In genomic region chr17:60525624-60526514, GRCh38 we compare ENCODE assay signal across 1 cellular context.
TF ChIP-seq lines count a peak whose summit lies in the region.

Gene APPBP2, minus strand, starts transcription at chr17:60526242. Its CDS starts 311 bp downstream, at chr17:60525931.

TF ChIP-seq in HepG2, 621 proteins besides CTCF, POLR2A, EP300 and RAD21 (continued from another document and continues in another):
- TF ChIP-seq, protein P1, sequence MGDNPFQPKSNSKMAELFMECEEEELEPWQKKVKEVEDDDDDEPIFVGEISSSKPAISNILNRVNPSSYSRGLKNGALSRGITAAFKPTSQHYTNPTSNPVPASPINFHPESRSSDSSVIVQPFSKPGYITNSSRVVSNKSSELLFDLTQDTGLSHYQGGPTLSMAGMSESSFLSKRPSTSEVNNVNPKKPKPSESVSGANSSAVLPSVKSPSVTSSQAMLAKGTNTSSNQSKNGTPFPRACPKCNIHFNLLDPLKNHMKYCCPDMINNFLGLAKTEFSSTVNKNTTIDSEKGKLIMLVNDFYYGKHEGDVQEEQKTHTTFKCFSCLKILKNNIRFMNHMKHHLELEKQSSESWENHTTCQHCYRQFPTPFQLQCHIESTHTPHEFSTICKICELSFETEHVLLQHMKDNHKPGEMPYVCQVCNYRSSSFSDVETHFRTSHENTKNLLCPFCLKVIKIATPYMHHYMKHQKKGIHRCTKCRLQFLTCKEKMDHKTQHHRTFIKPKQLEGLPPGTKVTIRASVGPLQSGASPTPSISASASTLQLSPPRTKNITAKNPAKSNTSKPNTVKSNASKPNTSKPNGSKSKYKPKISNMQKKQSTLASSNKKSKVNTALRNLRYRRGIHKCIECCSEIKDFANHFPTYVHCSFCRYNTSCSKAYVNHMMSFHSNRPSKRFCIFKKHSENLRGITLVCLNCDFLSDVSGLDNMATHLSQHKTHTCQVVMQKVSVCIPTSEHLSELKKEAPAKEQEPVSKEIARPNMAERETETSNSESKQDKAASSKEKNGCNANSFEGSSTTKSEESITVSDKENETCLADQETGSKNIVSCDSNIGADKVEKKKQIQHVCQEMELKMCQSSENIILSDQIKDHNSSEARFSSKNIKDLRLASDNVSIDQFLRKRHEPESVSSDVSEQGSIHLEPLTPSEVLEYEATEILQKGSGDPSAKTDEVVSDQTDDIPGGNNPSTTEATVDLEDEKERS (CRISPR knock-in tag; IDR thresholded peaks at IDR 0.05) = peak; percentile 96
- no peak for TF ChIP-seq ZUFSP (CRISPR knock-in tag; IDR thresholded peaks at IDR 0.05; ENCODE audit: borderline replicate concordance)
- TF ChIP-seq, protein P2, sequence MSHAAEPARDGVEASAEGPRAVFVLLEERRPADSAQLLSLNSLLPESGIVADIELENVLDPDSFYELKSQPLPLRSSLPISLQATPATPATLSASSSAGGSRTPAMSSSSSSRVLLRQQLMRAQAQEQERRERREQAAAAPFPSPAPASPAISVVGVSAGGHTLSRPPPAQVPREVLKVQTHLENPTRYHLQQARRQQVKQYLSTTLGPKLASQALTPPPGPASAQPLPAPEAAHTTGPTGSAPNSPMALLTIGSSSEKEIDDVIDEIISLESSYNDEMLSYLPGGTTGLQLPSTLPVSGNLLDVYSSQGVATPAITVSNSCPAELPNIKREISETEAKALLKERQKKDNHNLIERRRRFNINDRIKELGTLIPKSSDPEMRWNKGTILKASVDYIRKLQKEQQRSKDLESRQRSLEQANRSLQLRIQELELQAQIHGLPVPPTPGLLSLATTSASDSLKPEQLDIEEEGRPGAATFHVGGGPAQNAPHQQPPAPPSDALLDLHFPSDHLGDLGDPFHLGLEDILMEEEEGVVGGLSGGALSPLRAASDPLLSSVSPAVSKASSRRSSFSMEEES (CRISPR knock-in tag; IDR thresholded peaks at IDR 0.05) = peak; percentile 72; the same call in 1 of the 2 replicates
- TF ChIP-seq NFKBIZ (CRISPR knock-in tag; IDR thresholded peaks at IDR 0.05) = peak; percentile 68; the same call in 1 of the 2 replicates
- no peak for TF ChIP-seq PREB (CRISPR knock-in tag; IDR thresholded peaks at IDR 0.05)
- TF ChIP-seq XBP1 (CRISPR knock-in tag; IDR thresholded peaks at IDR 0.05) = no peak
- TF ChIP-seq AGO2 (optimal IDR thresholded peaks at IDR 0.05; ENCODE audit: low read depth, low read length) = peak; percentile 93
- TF ChIP-seq ZNF121 (CRISPR knock-in tag; IDR thresholded peaks at IDR 0.05) = no peak; the same call in 1 of the 2 replicates
- peak; percentile 95 for TF ChIP-seq KAT8 (CRISPR knock-in tag; IDR thresholded peaks at IDR 0.05)
- TF ChIP-seq PHF20 (CRISPR knock-in tag; IDR thresholded peaks at IDR 0.05) = peak; percentile 88
- peak; percentile 28; the same call in 1 of the 2 replicates for TF ChIP-seq E2F1 (CRISPR knock-in tag; IDR thresholded peaks at IDR 0.05)
- TF ChIP-seq, protein P3, sequence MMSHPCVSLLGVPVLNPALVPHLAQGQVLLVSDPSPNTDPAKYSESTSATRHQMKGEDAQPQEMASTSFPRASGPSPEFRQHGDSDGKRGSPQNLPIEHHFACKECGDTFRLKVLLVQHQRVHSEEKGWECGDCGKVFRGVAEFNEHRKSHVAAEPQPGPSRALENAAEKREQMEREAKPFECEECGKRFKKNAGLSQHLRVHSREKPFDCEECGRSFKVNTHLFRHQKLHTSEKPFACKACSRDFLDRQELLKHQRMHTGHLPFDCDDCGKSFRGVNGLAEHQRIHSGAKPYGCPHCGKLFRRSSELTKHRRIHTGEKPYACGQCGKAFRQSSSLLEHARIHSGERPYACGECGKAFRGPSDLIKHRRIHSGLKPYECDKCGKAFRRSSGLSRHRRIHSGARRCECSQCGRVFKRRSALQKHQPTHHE (CRISPR knock-in tag; IDR thresholded peaks at IDR 0.05; ENCODE audit: borderline replicate concordance) = peak; percentile 39; the same call in 1 of the 2 replicates
- TF ChIP-seq, protein P4, sequence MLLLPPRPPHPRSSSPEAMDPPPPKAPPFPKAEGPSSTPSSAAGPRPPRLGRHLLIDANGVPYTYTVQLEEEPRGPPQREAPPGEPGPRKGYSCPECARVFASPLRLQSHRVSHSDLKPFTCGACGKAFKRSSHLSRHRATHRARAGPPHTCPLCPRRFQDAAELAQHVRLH (CRISPR knock-in tag; IDR thresholded peaks at IDR 0.05; ENCODE audit: borderline replicate concordance, low read depth) = peak; percentile 35; the same call in 1 of the 2 replicates
- peak; percentile 72 for TF ChIP-seq MEIS1 (CRISPR knock-in tag; IDR thresholded peaks at IDR 0.05; ENCODE audit: borderline replicate concordance)
- TF ChIP-seq NR2F1 (CRISPR knock-in tag; IDR thresholded peaks at IDR 0.05) = no peak
- TF ChIP-seq HNRNPK (IDR thresholded peaks at IDR 0.05; ENCODE audit: low read depth, low read length, poor library complexity, severe bottlenecking) = peak; percentile 90
- TF ChIP-seq ZNF713 (CRISPR knock-in tag; IDR thresholded peaks at IDR 0.05) = no peak
- TF ChIP-seq STAT5B (CRISPR knock-in tag; IDR thresholded peaks at IDR 0.05) = peak; percentile 78; the same call in 1 of the 2 replicates
- TF ChIP-seq BORCS8-MEF2B (CRISPR knock-in tag; IDR thresholded peaks at IDR 0.05) = peak; percentile 92
- TF ChIP-seq, protein P5, sequence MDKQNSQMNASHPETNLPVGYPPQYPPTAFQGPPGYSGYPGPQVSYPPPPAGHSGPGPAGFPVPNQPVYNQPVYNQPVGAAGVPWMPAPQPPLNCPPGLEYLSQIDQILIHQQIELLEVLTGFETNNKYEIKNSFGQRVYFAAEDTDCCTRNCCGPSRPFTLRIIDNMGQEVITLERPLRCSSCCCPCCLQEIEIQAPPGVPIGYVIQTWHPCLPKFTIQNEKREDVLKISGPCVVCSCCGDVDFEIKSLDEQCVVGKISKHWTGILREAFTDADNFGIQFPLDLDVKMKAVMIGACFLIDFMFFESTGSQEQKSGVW (CRISPR knock-in tag; IDR thresholded peaks at IDR 0.05; ENCODE audit: borderline replicate concordance) = no peak
- peak; percentile 93 for TF ChIP-seq YY1 (IDR thresholded peaks at IDR 0.05; ENCODE audit: insufficient read depth, insufficient replicate concordance, low read depth, low read length)
- TF ChIP-seq ATAD3A (CRISPR knock-in tag; IDR thresholded peaks at IDR 0.05) = no peak
- TF ChIP-seq ZC3H4 (CRISPR knock-in tag; IDR thresholded peaks at IDR 0.05; ENCODE audit: borderline replicate concordance) = peak; percentile 77; the same call in 1 of the 2 replicates
- no peak for TF ChIP-seq HDAC6 (IDR thresholded peaks at IDR 0.05; ENCODE audit: low read depth, low read length)
- no peak for TF ChIP-seq PAWR (CRISPR knock-in tag; IDR thresholded peaks at IDR 0.05; ENCODE audit: borderline replicate concordance)
- no peak; the same call in none of the 2 replicates for TF ChIP-seq ZNF616 (CRISPR knock-in tag; IDR thresholded peaks at IDR 0.05; ENCODE audit: low read depth)
- no peak; the same call in 1 of the 2 replicates for TF ChIP-seq RFX3 (CRISPR knock-in tag; IDR thresholded peaks at IDR 0.05)
- peak; percentile 76; the same call in 1 of the 2 replicates for TF ChIP-seq IRF1 (CRISPR knock-in tag; IDR thresholded peaks at IDR 0.05; ENCODE audit: low read depth)
- peak; percentile 78; the same call in 1 of the 2 replicates for TF ChIP-seq ZBTB44 (CRISPR knock-in tag; IDR thresholded peaks at IDR 0.05)
- TF ChIP-seq ELF4 (CRISPR knock-in tag; IDR thresholded peaks at IDR 0.05; ENCODE audit: borderline replicate concordance) = no peak; the same call in 1 of the 2 replicates
- TF ChIP-seq PRMT3 (CRISPR knock-in tag; IDR thresholded peaks at IDR 0.05; ENCODE audit: borderline replicate concordance, low read depth) = no peak
- TF ChIP-seq ZNF143 (CRISPR knock-in tag; IDR thresholded peaks at IDR 0.05) = peak; percentile 36; the same call in 1 of the 2 replicates
- TF ChIP-seq ZNF253 (CRISPR knock-in tag; IDR thresholded peaks at IDR 0.05; ENCODE audit: borderline replicate concordance) = no peak; the same call in 1 of the 2 replicates
- TF ChIP-seq DMAP1 (CRISPR knock-in tag; IDR thresholded peaks at IDR 0.05) = peak; percentile 97
- TF ChIP-seq TFAP4 (IDR thresholded peaks at IDR 0.05; ENCODE audit: borderline replicate concordance, low read depth) = no peak; the same call in 1 of the 2 replicates
- TF ChIP-seq FIP1L1 (IDR thresholded peaks at IDR 0.05; ENCODE audit: borderline replicate concordance, insufficient read depth, low read depth, low read length) = no peak
- TF ChIP-seq ZNF639 (CRISPR knock-in tag; conservative IDR thresholded peaks at IDR 0.05) = peak; percentile 38; the same call in 1 of the 2 replicates
- peak; percentile 90 for TF ChIP-seq HDAC1 (CRISPR knock-in tag; IDR thresholded peaks at IDR 0.05)
- peak; percentile 82 for TF ChIP-seq MXD1 (CRISPR knock-in tag; IDR thresholded peaks at IDR 0.05)
- TF ChIP-seq PBX2 (CRISPR knock-in tag; IDR thresholded peaks at IDR 0.05) = no peak
